Comparison of ENCODE assay signal across 8 cellular contexts in genomic region chr7:12322287-12322902, GRCh38.
A peak's percentile ranks its signal among the peaks of the same experiment; 100 is the strongest.
DNase-seq lines count a peak whose midpoint lies in the region; ATAC-seq, FAIRE-seq and TF ChIP-seq lines count a peak whose summit lies in the region.

No MANE protein-coding gene starts in this region.

- no peak for ATAC-seq in left ventricle myocardium superior

- H3K79me2 ChIP-seq in fibroblast of lung (ENCODE audit: control insufficient read depth, insufficient read depth, low read length) = no peaks in the 10 kb centered on the region

- no peaks in the 10 kb centered on the region for H4K20me1 ChIP-seq in fibroblast of lung (ENCODE audit: control insufficient read depth, extremely low read depth, insufficient read depth, low read length)

- H3K9me3 ChIP-seq in fibroblast of lung (ENCODE audit: control insufficient read depth, insufficient read depth, low read depth, low read length) = no peaks in the 10 kb centered on the region
- H3K9me3 ChIP-seq in small intestine (ENCODE audit: control insufficient read depth, low read depth) = no peaks in the 10 kb centered on the region

- H2AFZ ChIP-seq in fibroblast of lung (ENCODE audit: low read length) = no peak overlapping the region

- H3K27me3 ChIP-seq in fibroblast of lung (ENCODE audit: control insufficient read depth, insufficient read depth, low read length) = no peaks in the 10 kb centered on the region
- no peaks in the 10 kb centered on the region for H3K27me3 ChIP-seq in small intestine (ENCODE audit: control insufficient read depth in 2 of 2, insufficient read depth in 2 of 2, low read length in 2 of 2)

- TF ChIP-seq CTCF in AG09319 (IDR thresholded peaks at IDR 0.05; ENCODE audit: low read depth, low read length) (peak; percentile 56), GM12864 (IDR thresholded peaks at IDR 0.05; ENCODE audit: low read depth, low read length, missing control alignments) (peak; percentile 45), fibroblast of lung (conservative IDR thresholded peaks at IDR 0.05 in 1 of 2, IDR thresholded peaks at IDR 0.05 in 1 of 2; ENCODE audit: low read depth in 1 of 2, low read length in 2 of 2) (peak; percentile 51 to 63)

- 14 to 48% (median 33%) methylated on average over 5 of the region's 5 CpGs for WGBS in small intestine, 3 donors

- H3K4me2 ChIP-seq in fibroblast of lung (ENCODE audit: extremely low read depth, insufficient read depth, low read length) = no peak overlapping the region

- DNase-seq in AG09319 (ENCODE audit: extremely low read depth, low read depth) (no peak), GM12864 (ENCODE audit: low read depth) (no peak), RPMI8226 (peak; percentile 14), fibroblast of lung (ENCODE audit: low read depth in 2 of 2) (peak; percentile 26 to 64), small intestine (peak; percentile 20), NCI-H524 treated with DMSO at 0.1 percent for 48 hours (lab: John Stamatoyannopoulos, UW) (no peak), NCI-H345 (lab: John Stamatoyannopoulos, UW) (no peak), left ventricle myocardium superior (no peak)

- H3K4me1 ChIP-seq in fibroblast of lung (ENCODE audit: control insufficient read depth, extremely low read depth, insufficient read depth, low read length) = no peaks in the 10 kb centered on the region
- no peaks in the 10 kb centered on the region for H3K4me1 ChIP-seq in small intestine (ENCODE audit: control insufficient read depth in 2 of 2, insufficient read depth in 1 of 2, low read depth in 1 of 2, low read length in 1 of 2)

- H3K36me3 ChIP-seq in fibroblast of lung (ENCODE audit: control insufficient read depth, insufficient read depth, low read length) (no peaks in the 10 kb centered on the region), small intestine (ENCODE audit: control insufficient read depth in 2 of 2, insufficient read depth in 2 of 2, low read length in 2 of 2) (no peaks in the 10 kb centered on the region)

- H3K9ac ChIP-seq in fibroblast of lung (ENCODE audit: insufficient read depth, low read length) = no peak overlapping the region

- H3K4me3 ChIP-seq in GM12864 (ENCODE audit: low read depth, low read length) (no peak overlapping the region), fibroblast of lung (replicated peaks in 1 of 4; ENCODE audit: control extremely low read depth in 1 of 4, insufficient read depth in 1 of 4, low read depth in 3 of 4, low read length in 4 of 4) (no peak overlapping the region), small intestine (ENCODE audit: low read depth in 1 of 2, low read length in 2 of 2) (no peak overlapping the region)

- FAIRE-seq in small intestine (lab: Jason Lieb, UNC) = peak; percentile 75

- intact Hi-C loops in left ventricle myocardium superior (cut with micrococcal nuclease) = loop anchor here (5.0 to 10.0 kb wide), 2 partner anchors 255 to 898 kb away; no protein-coding TSS in a partner anchor

- H3K27ac ChIP-seq in fibroblast of lung (ENCODE audit: insufficient read depth, low read length) (no peak overlapping the region), small intestine (ENCODE audit: low read depth in 1 of 2, low read length in 1 of 2) (no peak overlapping the region)

Comparison
In these comparisons a context has a peak if more than half of its experiments do, and no peak if none do; other contexts are left out.
1. DNase-seq: peak in RPMI8226 (single experiment), fibroblast of lung (2 of 2) and small intestine (single experiment); none in AG09319 (single experiment), GM12864 (single experiment), NCI-H524 treated with DMSO at 0.1 percent for 48 hours (single experiment), NCI-H345 (single experiment) and left ventricle myocardium superior (single experiment).
2. Peak in every context shown above with its lines, with median percentiles within 50 percentile points of each other: CTCF ChIP-seq.